ENCODE assay signal across 9 cellular contexts in the genomic region with DNA sequence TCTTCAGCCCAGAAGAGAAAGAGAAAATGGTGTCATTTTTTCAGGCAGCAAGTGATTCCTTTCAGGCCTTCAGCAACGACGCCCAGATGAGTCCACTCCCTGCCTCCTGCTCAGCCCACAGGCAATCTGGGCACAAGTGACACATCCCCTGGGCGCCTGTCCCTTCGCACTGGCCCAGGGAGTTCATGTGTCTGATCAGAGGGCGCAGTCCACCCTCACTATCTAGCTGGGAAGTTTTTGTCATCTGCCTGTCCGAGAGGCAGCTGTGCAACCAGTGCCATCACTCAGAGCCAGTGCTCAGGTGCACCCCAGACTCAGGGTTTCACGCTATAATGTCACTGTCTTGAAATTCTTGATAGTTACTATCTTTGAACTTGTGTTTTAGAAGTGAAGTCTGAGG. TPM values are rescaled to one million over a fixed set of nuclear protein-coding genes. Genes with fewer than 3 reads are reported as not detected.
DNase-seq lines count a peak whose midpoint lies in the region; ATAC-seq lines count a peak whose summit lies in the region.
"Had no signal": no experiment of that assay in that cellular context is flagged by ENCODE, and none has a peak within 500 bp of the region (broad histone marks: within the 10 kb centered on the region; RNA-seq: fewer than 3 reads in every experiment).

No MANE protein-coding gene starts in this region.

- peak overlapping the region; percentile 75 for H4K8ac ChIP-seq in mesenchymal stem cell (ENCODE audit: low read length)

- H3K4ac ChIP-seq in mesenchymal stem cell (ENCODE audit: low read depth in 1 of 2, low read length in 2 of 2): peak overlapping the region; percentile 19 to 36

- H3K4me3 ChIP-seq in mesenchymal stem cell (ENCODE audit: insufficient read depth in 1 of 2, low read depth in 1 of 2, low read length in 2 of 2): peak overlapping the region in 1 of 2 experiments; percentile 76

- no peak for DNase-seq in activated CD4-positive, alpha-beta T cell treated with anti-CD3 and anti-CD28 coated beads, Interleukin-2, amount 10 ng/mL, durations not matched to agents 24 days and 14 days
- no peak for DNase-seq in activated CD4-positive, alpha-beta T cell treated with anti-CD3 and anti-CD28 coated beads for 1 hour
- DNase-seq in mesenchymal stem cell: no peak
- no peak for DNase-seq in substantia nigra (lab: John Stamatoyannopoulos, UW)
- no peak for DNase-seq in HCEC 1CT
- DNase-seq in AG08395 (ENCODE audit: low spot score): no peak

- ATAC-seq in HG03097 (IDR thresholded peaks at IDR 0.05; ENCODE audit: low FRiP score, unreplicated experiment): no peak

- peak overlapping the region in 1 of 2 experiments; percentile 6 for H3K14ac ChIP-seq in mesenchymal stem cell (ENCODE audit: low read length in 2 of 2)

- peaks cover 30% of the 10 kb centered on the region for H3K4me1 ChIP-seq in mesenchymal stem cell (ENCODE audit: control insufficient read depth, insufficient read depth, low read depth, low read length)
- H3K4me1 ChIP-seq: parathyroid adenoma had no signal

- no peak overlapping the region for H2BK120ac ChIP-seq in mesenchymal stem cell (ENCODE audit: low read depth, low read length)

- H3K79me1 ChIP-seq in mesenchymal stem cell (replicated peaks; ENCODE audit: low read length, poor library complexity, severe bottlenecking): no peaks in the 10 kb centered on the region

- H3K4me3 Mint-ChIP-seq in activated CD4-positive, alpha-beta T cell treated with anti-CD3 and anti-CD28 coated beads, Interleukin-2, amount 10 ng/mL, durations not matched to agents 24 days and 14 days: peak overlapping the region; percentile 75
- H3K4me3 Mint-ChIP-seq in activated naive CD4-positive, alpha-beta T cell treated with anti-CD3 and anti-CD28 coated beads, Interleukin-2, amount 50 U/mL, for 24 hours: peak overlapping the region; percentile 47

- H2AK5ac ChIP-seq in mesenchymal stem cell (ENCODE audit: low read length, severe bottlenecking): peak overlapping the region; percentile 30

- peaks cover 3% of the 10 kb centered on the region for H3K27me3 Mint-ChIP-seq in activated CD4-positive, alpha-beta T cell treated with anti-CD3 and anti-CD28 coated beads, Interleukin-2, amount 10 ng/mL, durations not matched to agents 24 days and 14 days
- no peaks in the 10 kb centered on the region for H3K27me3 Mint-ChIP-seq in activated naive CD4-positive, alpha-beta T cell treated with anti-CD3 and anti-CD28 coated beads, Interleukin-2, amount 50 U/mL, for 24 hours

- H3K36me3 Mint-ChIP-seq in activated CD4-positive, alpha-beta T cell treated with anti-CD3 and anti-CD28 coated beads, Interleukin-2, amount 10 ng/mL, durations not matched to agents 24 days and 14 days (ENCODE audit: low read depth): peaks cover 5% of the 10 kb centered on the region
- H3K36me3 Mint-ChIP-seq in activated naive CD4-positive, alpha-beta T cell treated with anti-CD3 and anti-CD28 coated beads, Interleukin-2, amount 50 U/mL, for 24 hours: peaks cover 12% of the 10 kb centered on the region

- intact Hi-C loops in activated CD4-positive, alpha-beta T cell treated with anti-CD3 and anti-CD28 coated beads, Interleukin-2, amount 10 ng/mL, durations not matched to agents 24 days and 14 days (cut with micrococcal nuclease): loop anchor here (10.0 kb wide), 1 partner anchor 184 kb away; the partner anchor contains the start of gene CDKN1C

- H2AFZ ChIP-seq in mesenchymal stem cell (ENCODE audit: low read depth, low read length): no peak overlapping the region
- H2AFZ ChIP-seq: parathyroid adenoma had no signal

- H3K18ac ChIP-seq in mesenchymal stem cell (ENCODE audit: low read depth in 1 of 2, low read length in 2 of 2): peak overlapping the region; percentile 23 to 55

- peaks cover 0 to 29% of the 10 kb centered on the region in 2 experiments for H3K27me3 ChIP-seq in mesenchymal stem cell (ENCODE audit: control insufficient read depth in 1 of 2, insufficient read depth in 1 of 2, low read length in 2 of 2)

- WGBS in mesenchymal stem cell: 81% methylated on average over 7 of the region's 7 CpGs

- peaks cover 0 to 3% of the 10 kb centered on the region in 2 experiments for H3K36me3 ChIP-seq in mesenchymal stem cell (ENCODE audit: control insufficient read depth in 1 of 2, insufficient read depth in 2 of 2, low read depth in 1 of 2, low read length in 2 of 2)

- H3K9ac ChIP-seq in mesenchymal stem cell (ENCODE audit: low read length): peak overlapping the region; percentile 89
- H3K9ac ChIP-seq: parathyroid adenoma had no signal

- peaks cover 2% of the 10 kb centered on the region for H3K9me3 ChIP-seq in mesenchymal stem cell (ENCODE audit: control insufficient read depth, low read length)

- no peak overlapping the region for H3K23ac ChIP-seq in mesenchymal stem cell (ENCODE audit: low read length in 2 of 2)

- H2BK15ac ChIP-seq in mesenchymal stem cell (ENCODE audit: low read depth, poor library complexity, severe bottlenecking): no peak overlapping the region

- peak overlapping the region; percentile 70 for H4K91ac ChIP-seq in mesenchymal stem cell (ENCODE audit: low read length)

- H3K27ac ChIP-seq in mesenchymal stem cell (ENCODE audit: low read length, poor library complexity, severe bottlenecking) (peak overlapping the region; percentile 52), substantia nigra (ENCODE audit: low read depth, low read length, poor library complexity, severe bottlenecking) (peak overlapping the region; percentile 88)
- H3K27ac ChIP-seq: parathyroid adenoma had no signal

- H3K4me2 ChIP-seq in mesenchymal stem cell (ENCODE audit: low read length, poor library complexity, severe bottlenecking): peak overlapping the region; percentile 66

- peaks cover 11% of the 10 kb centered on the region for H3K4me1 Mint-ChIP-seq in activated CD4-positive, alpha-beta T cell treated with anti-CD3 and anti-CD28 coated beads, Interleukin-2, amount 10 ng/mL, durations not matched to agents 24 days and 14 days
- H3K4me1 Mint-ChIP-seq in activated naive CD4-positive, alpha-beta T cell treated with anti-CD3 and anti-CD28 coated beads, Interleukin-2, amount 50 U/mL, for 24 hours: peaks cover 9% of the 10 kb centered on the region

- peaks cover 6% of the 10 kb centered on the region for H3K9me3 Mint-ChIP-seq in activated CD4-positive, alpha-beta T cell treated with anti-CD3 and anti-CD28 coated beads, Interleukin-2, amount 10 ng/mL, durations not matched to agents 24 days and 14 days
- H3K9me3 Mint-ChIP-seq in activated naive CD4-positive, alpha-beta T cell treated with anti-CD3 and anti-CD28 coated beads, Interleukin-2, amount 50 U/mL, for 24 hours: no peaks in the 10 kb centered on the region

- peak overlapping the region; percentile 38 to 54 for H2BK12ac ChIP-seq in mesenchymal stem cell (ENCODE audit: low read length in 2 of 2)

- H3K27ac Mint-ChIP-seq in activated CD4-positive, alpha-beta T cell treated with anti-CD3 and anti-CD28 coated beads, Interleukin-2, amount 10 ng/mL, durations not matched to agents 24 days and 14 days: peak overlapping the region; percentile 70
- H3K27ac Mint-ChIP-seq in activated naive CD4-positive, alpha-beta T cell treated with anti-CD3 and anti-CD28 coated beads, Interleukin-2, amount 50 U/mL, for 24 hours: no peak overlapping the region

- no peak overlapping the region for H2BK5ac ChIP-seq in mesenchymal stem cell (ENCODE audit: low read depth, low read length, poor library complexity, severe bottlenecking)

RNA-seq across cellular contexts. Expression of gene KCNQ1OT1, which starts 1.4 kb away (rescaled TPM):
- 0.59 and 0.61 TPM in 2 replicates for total RNA-seq in activated CD4-positive, alpha-beta T cell treated with anti-CD3 and anti-CD28 coated beads, Interleukin-2, amount 10 ng/mL, durations not matched to agents 24 days and 14 days
- polyA plus RNA-seq in mesenchymal stem cell (2013, experiment 1 of 2): 0.08 TPM
- polyA plus RNA-seq in mesenchymal stem cell (2013, experiment 2 of 2): 0.05 TPM
